Comparison of ENCODE assay signal across 11 cellular contexts in the genomic region with DNA sequence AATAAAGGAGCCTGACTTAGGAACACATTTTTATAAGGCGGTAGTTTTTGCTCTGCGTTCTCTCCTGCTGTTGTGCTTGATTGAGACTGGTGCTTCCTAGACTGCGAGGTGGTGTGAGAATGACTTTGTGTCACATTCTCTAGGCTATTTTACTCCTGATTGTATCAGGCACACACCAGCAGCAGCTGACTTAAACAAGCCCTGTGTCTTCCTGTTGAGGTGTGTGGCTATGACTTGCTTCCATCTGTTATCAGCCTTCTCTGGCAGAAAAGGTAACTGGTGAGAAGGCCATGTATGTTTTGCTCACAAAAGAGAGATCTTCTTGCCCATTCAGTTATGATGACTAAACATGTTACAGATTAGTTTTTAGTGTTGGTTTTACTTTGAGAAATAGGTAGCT. TPM values are rescaled to one million over a fixed set of nuclear protein-coding genes. Genes with fewer than 3 reads are reported as not detected.
"Had no signal": no experiment of that assay in that cellular context is flagged by ENCODE, and none has a peak within 500 bp of the region (broad histone marks: within the 10 kb centered on the region; RNA-seq: fewer than 3 reads in every experiment).

No MANE protein-coding gene starts in this region.

- H3K36me3 ChIP-seq: HAP-1 had no signal

- H3K4me1 ChIP-seq: HAP-1 had no signal

- ATAC-seq: HCT116, K562 had no signal

- DNase-seq: GM23248, GOT3, H7, HFFc6, IMR-90, KG1 had no signal

- H3K9me3 ChIP-seq: HAP-1 had no signal

- H3K27ac ChIP-seq: GM23248, HL-60 had no signal

- H3K4me3 ChIP-seq: GM23248, HAP-1, K562 had no signal

- H3K9ac ChIP-seq: GM23248 had no signal

- H2AFZ ChIP-seq: GM23248 had no signal

RNA-seq across cellular contexts. Expression of a gene that starts 43.4 kb away (rescaled TPM):
- total RNA-seq: GM23248, HFFc6, HT1080, IMR-90 had no signal
- polyA plus RNA-seq: GM23248 had no signal
